8 cellular contexts compared by ENCODE assay signal in the genomic region with DNA sequence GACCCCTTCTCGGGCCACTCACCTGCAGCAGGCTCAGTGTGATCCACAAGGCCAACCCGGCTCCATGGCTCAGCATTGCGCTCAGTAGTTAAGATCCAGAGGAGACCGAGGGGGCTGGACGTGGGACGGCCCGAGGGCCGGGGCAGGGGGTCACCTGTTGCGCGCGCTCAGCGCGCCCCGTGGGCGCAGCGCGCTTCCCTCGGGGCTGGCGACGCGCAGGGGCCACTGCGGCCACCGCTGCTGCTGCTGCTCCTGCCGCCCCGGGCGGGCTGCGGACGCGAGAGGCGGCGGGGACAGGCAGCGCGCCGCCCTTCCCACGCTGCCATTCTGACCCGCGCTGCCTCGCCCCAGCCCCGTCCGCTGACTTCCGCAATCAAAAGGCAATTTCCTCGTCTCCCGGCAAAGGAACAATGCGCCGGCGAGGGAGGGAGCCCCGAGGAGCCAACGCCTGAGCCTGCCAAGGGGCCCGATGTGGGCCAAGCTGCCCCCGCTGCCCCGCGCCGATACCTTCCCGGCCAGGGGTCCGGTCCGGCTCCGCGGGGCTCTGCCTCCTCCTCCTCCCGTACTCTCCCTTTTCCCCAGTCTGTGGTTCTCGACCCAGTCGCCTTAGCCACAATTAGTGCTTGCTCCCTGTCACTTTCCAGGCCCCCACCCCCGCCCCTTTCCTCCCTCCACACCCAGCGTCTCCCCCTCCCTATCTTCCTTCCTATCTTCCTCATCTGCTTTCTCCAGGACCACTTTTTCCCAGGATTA. TPM values are rescaled to one million over a fixed set of nuclear protein-coding genes. Genes with fewer than 3 reads are reported as not detected.
DNase-seq lines count a peak whose midpoint lies in the region; ATAC-seq and FAIRE-seq lines count a peak whose summit lies in the region.

No MANE protein-coding gene starts in this region.

- FAIRE-seq in urothelium cell line (lab: Jason Lieb, UNC), result no peak

- no peaks in the 10 kb centered on the region for H3K4me1 Mint-ChIP-seq in activated CD4-positive, alpha-beta T cell treated with anti-CD3 and anti-CD28 coated beads, Interleukin-2, amount 10 ng/mL, durations not matched to agents 24 days and 14 days

- H3K27ac Mint-ChIP-seq in activated CD4-positive, alpha-beta T cell treated with anti-CD3 and anti-CD28 coated beads, Interleukin-2, amount 10 ng/mL, durations not matched to agents 24 days and 14 days, result no peak overlapping the region

- in situ Hi-C loops in SK-MEL-5 (cut with HindIII; ENCODE audit: low pct_unique_long_range_greater_than_20kb, low sequenced_read_pairs), result no loop called here

- intact Hi-C loops in activated CD4-positive, alpha-beta T cell treated with anti-CD3 and anti-CD28 coated beads, Interleukin-2, amount 10 ng/mL, durations not matched to agents 24 days and 14 days (cut with micrococcal nuclease), result no loop called here

- H3K4me3 Mint-ChIP-seq in activated CD4-positive, alpha-beta T cell treated with anti-CD3 and anti-CD28 coated beads, Interleukin-2, amount 10 ng/mL, durations not matched to agents 24 days and 14 days, result peak overlapping the region; percentile 56

- no peak for DNase-seq in activated CD4-positive, alpha-beta T cell treated with anti-CD3 and anti-CD28 coated beads, Interleukin-2, amount 10 ng/mL, durations not matched to agents 24 days and 14 days
- no peak for DNase-seq in activated CD4-positive, alpha-beta T cell treated with anti-CD3 and anti-CD28 coated beads for 1 hour
- DNase-seq in SK-MEL-5 (ENCODE audit: low read depth, low spot score) (peak; percentile 16), epidermal melanocyte (ENCODE audit: insufficient read length, low spot score) (peak; percentile 30), midbrain (lab: John Stamatoyannopoulos, UW) (peak; percentile 10), urothelium cell line (ENCODE audit: low spot score) (peak; percentile 30), H4 (ENCODE audit: low spot score) (no peak)

- peaks cover 33% of the 10 kb centered on the region for H3K27me3 Mint-ChIP-seq in activated CD4-positive, alpha-beta T cell treated with anti-CD3 and anti-CD28 coated beads, Interleukin-2, amount 10 ng/mL, durations not matched to agents 24 days and 14 days

- no peaks in the 10 kb centered on the region for H3K36me3 Mint-ChIP-seq in activated CD4-positive, alpha-beta T cell treated with anti-CD3 and anti-CD28 coated beads, Interleukin-2, amount 10 ng/mL, durations not matched to agents 24 days and 14 days (ENCODE audit: low read depth)

- no peak for ATAC-seq in HG02588 (IDR thresholded peaks at IDR 0.05; ENCODE audit: unreplicated experiment)

- H3K9me3 Mint-ChIP-seq in activated CD4-positive, alpha-beta T cell treated with anti-CD3 and anti-CD28 coated beads, Interleukin-2, amount 10 ng/mL, durations not matched to agents 24 days and 14 days, result no peaks in the 10 kb centered on the region

RNA-seq across cellular contexts. Expression of a gene that starts 27.3 kb away (rescaled TPM):
- total RNA-seq in activated CD4-positive, alpha-beta T cell treated with anti-CD3 and anti-CD28 coated beads, Interleukin-2, amount 10 ng/mL, durations not matched to agents 24 days and 14 days, result not detected in 2 replicates
- total RNA-seq in SK-MEL-5 (2014; rRNA removed; shearing (Covaris generic)), result 0.43 and 0.71 TPM in 2 replicates
- polyA plus RNA-seq in SK-MEL-5 (2015; cell fraction: cytosol; rRNA removed), result 0.24 and 0.30 TPM in 2 replicates
- polyA plus RNA-seq in SK-MEL-5 (2015; cell fraction: nucleus; rRNA removed), result 0.75 and 1.5 TPM in 2 replicates
- 0.02 and 0.14 TPM in 2 replicates for total RNA-seq in H4 (2014; rRNA removed; shearing (Covaris generic))

Comparison
In these comparisons a context has a peak if more than half of its experiments do, and no peak if none do; other contexts are left out.
1. DNase-seq: peak in SK-MEL-5 (single experiment), epidermal melanocyte (single experiment), midbrain (single experiment) and urothelium cell line (single experiment); none in activated CD4-positive, alpha-beta T cell treated with anti-CD3 and anti-CD28 coated beads, Interleukin-2, amount 10 ng/mL, durations not matched to agents 24 days and 14 days (single experiment), activated CD4-positive, alpha-beta T cell treated with anti-CD3 and anti-CD28 coated beads for 1 hour (single experiment) and H4 (single experiment).